Comparison of ENCODE assay signal across 32 cellular contexts in the genomic region with DNA sequence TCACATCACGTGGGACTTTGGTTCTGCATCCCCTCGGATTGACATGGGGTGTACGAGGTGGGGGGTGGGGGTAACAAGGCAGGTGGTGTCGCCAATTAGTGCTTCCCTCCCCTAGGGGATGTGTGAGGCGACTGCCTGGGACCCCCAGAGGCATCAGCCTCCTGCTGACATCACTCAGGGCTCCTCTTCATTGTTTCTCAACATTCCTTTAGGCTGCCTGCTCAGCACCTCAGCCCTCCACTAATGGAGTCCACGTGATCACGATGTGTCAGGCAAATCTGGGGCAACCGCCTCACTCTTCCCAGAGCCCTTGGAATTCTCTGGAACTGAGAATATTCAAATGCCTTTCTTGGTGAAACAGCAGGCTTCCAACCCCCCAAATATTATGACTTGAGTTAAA.
DNase-seq lines count a peak whose midpoint lies in the region; ATAC-seq, FAIRE-seq and TF ChIP-seq lines count a peak whose summit lies in the region.
"Had no signal": no experiment of that assay in that cellular context is flagged by ENCODE, and none has a peak within 500 bp of the region (broad histone marks: within the 10 kb centered on the region; RNA-seq: fewer than 3 reads in every experiment).

No MANE protein-coding gene starts in this region.

- H3K9ac ChIP-seq in endodermal cell (ENCODE audit: extremely low read depth, low read length, poor library complexity, severe bottlenecking): no peak overlapping the region

- H3K36me3 ChIP-seq in H7 (replicated peaks; ENCODE audit: control insufficient read depth, insufficient read depth, low read length) (no peaks in the 10 kb centered on the region), endodermal cell (ENCODE audit: control insufficient read depth, insufficient read depth, low read length) (no peaks in the 10 kb centered on the region)
- H3K36me3 ChIP-seq in effector memory CD4-positive, alpha-beta T cell (ENCODE audit: control insufficient read depth, insufficient read depth, low read length): no peaks in the 10 kb centered on the region
- H3K36me3 ChIP-seq: colonic mucosa, right atrium auricular region, spleen, upper lobe of left lung had no signal

- H3K27ac ChIP-seq in endodermal cell (ENCODE audit: low read depth, low read length): no peak overlapping the region
- H3K27ac ChIP-seq in effector memory CD4-positive, alpha-beta T cell (ENCODE audit: insufficient read depth, low read length, poor library complexity, severe bottlenecking): no peak overlapping the region
- H3K27ac ChIP-seq: colonic mucosa, foreskin keratinocyte, right atrium auricular region, spleen, upper lobe of left lung had no signal

- FAIRE-seq in GM12892 (lab: Jason Lieb, UNC): no peak
- FAIRE-seq: islet of Langerhans had no signal

- H3K4me1 Mint-ChIP-seq in endodermal cell: peaks cover 28% of the 10 kb centered on the region
- H3K4me1 Mint-ChIP-seq: activated naive CD4-positive, alpha-beta T cell treated with anti-CD3 and anti-CD28 coated beads, Interleukin-2, amount 10 ng/mL, durations not matched to agents 7 days and 5 days; B cell; natural killer cell; T-cell had no signal

- 40 to 75% methylated on average over 1 to 8 of the region's 8 CpGs for WGBS in endodermal cell (ENCODE audit: insufficient coverage in 1 of 2, insufficient read length in 1 of 2), 2 experiments

- no peak for TF ChIP-seq CTCF in endodermal cell (conservative IDR thresholded peaks at IDR 0.05)

- ATAC-seq in left colon: no peak
- ATAC-seq: CD8-positive, alpha-beta T cell; foreskin keratinocyte; natural killer cell; T-cell had no signal

- no peak overlapping the region for H3K4me3 ChIP-seq in H7 (ENCODE audit: insufficient read depth, low read depth, low read length)
- H3K4me3 ChIP-seq in endodermal cell (ENCODE audit: low read length): no peak overlapping the region
- no peak overlapping the region for H3K4me3 ChIP-seq in effector memory CD4-positive, alpha-beta T cell (ENCODE audit: insufficient read depth, low read depth, low read length, poor library complexity, severe bottlenecking)
- H3K4me3 ChIP-seq: colonic mucosa, right atrium auricular region, spleen, upper lobe of left lung had no signal

- TF ChIP-seq POLR2A in GM12892 (IDR thresholded peaks at IDR 0.05; ENCODE audit: low read depth, low read length): no peak

- peaks cover 15% of the 10 kb centered on the region for H3K27me3 Mint-ChIP-seq in endodermal cell (ENCODE audit: insufficient read depth)
- H3K27me3 Mint-ChIP-seq: activated naive CD4-positive, alpha-beta T cell treated with anti-CD3 and anti-CD28 coated beads, Interleukin-2, amount 10 ng/mL, durations not matched to agents 7 days and 5 days; B cell; T-cell had no signal

- no peaks in the 10 kb centered on the region for H3K9me3 ChIP-seq in endodermal cell (ENCODE audit: control insufficient read depth, low read length)
- H3K9me3 ChIP-seq in effector memory CD4-positive, alpha-beta T cell (ENCODE audit: control insufficient read depth, low read length): no peaks in the 10 kb centered on the region
- H3K9me3 ChIP-seq: colonic mucosa, right atrium auricular region, spleen, upper lobe of left lung had no signal

- no peaks in the 10 kb centered on the region for H3K9me3 Mint-ChIP-seq in endodermal cell
- H3K9me3 Mint-ChIP-seq: activated CD4-positive, alpha-beta memory T cell treated with anti-CD3 and anti-CD28 coated beads for 36 hours; activated naive CD4-positive, alpha-beta T cell treated with anti-CD3 and anti-CD28 coated beads, Interleukin-2, amount 10 ng/mL, durations not matched to agents 7 days and 5 days; CD8-positive, alpha-beta T cell; natural killer cell; T-cell had no signal

- intact Hi-C loops in left colon (cut with DNase I, micrococcal nuclease): no loop called here

- DNase-seq in H7 (peak; percentile 63), endodermal cell (peak; percentile 63), midbrain (lab: John Stamatoyannopoulos, UW) (peak; percentile 14), T-helper 1 cell (no peak), left colon (no peak), GM12892 (ENCODE audit: insufficient read length) (no peak)
- no peak for DNase-seq in effector memory CD4-positive, alpha-beta T cell
- DNase-seq: activated CD4-positive, alpha-beta memory T cell treated with anti-CD3 and anti-CD28 coated beads for 36 hours; activated CD4-positive, CD25-positive, alpha-beta regulatory T cell treated with anti-CD3 and anti-CD28 coated beads, Interleukin-2, amount 50 U/mL, for 72 hours; activated CD8-positive, alpha-beta memory T cell treated with anti-CD3 and anti-CD28 coated beads, Interleukin-2, amount 50 U/mL, for 4 hours; activated naive CD4-positive, alpha-beta T cell treated with anti-CD3 and anti-CD28 coated beads, Interleukin-2, amount 10 ng/mL, durations not matched to agents 7 days and 5 days; CD8-positive, alpha-beta T cell; colonic mucosa; DMS 273 treated with DMSO at 0.1 percent for 48 hours; effector CD8-positive, alpha-beta T cell; erythroblast; foreskin keratinocyte; HCEC 1CT; hippocampal formation; KBM-7; MM.1S; natural killer cell; NCI-H1417 treated with DMSO at 0.1 percent for 48 hours; NCI-H446; RPMI8226; spleen; stimulated activated CD4-positive, alpha-beta T cell treated with anti-CD3 and anti-CD28 coated beads, Interleukin-2, amount 100 ng/mL, for 48 hours; T-cell; upper lobe of left lung had no signal

- no peak overlapping the region for H3K4me3 Mint-ChIP-seq in endodermal cell
- H3K4me3 Mint-ChIP-seq: activated CD4-positive, alpha-beta memory T cell treated with anti-CD3 and anti-CD28 coated beads for 36 hours; activated naive CD4-positive, alpha-beta T cell treated with anti-CD3 and anti-CD28 coated beads, Interleukin-2, amount 10 ng/mL, durations not matched to agents 7 days and 5 days; B cell; CD8-positive, alpha-beta T cell; natural killer cell; T-cell had no signal

- no peaks in the 10 kb centered on the region for H3K36me3 Mint-ChIP-seq in endodermal cell (ENCODE audit: low read depth)
- H3K36me3 Mint-ChIP-seq: activated CD4-positive, alpha-beta memory T cell treated with anti-CD3 and anti-CD28 coated beads for 36 hours; activated naive CD4-positive, alpha-beta T cell treated with anti-CD3 and anti-CD28 coated beads, Interleukin-2, amount 10 ng/mL, durations not matched to agents 7 days and 5 days; CD8-positive, alpha-beta T cell; natural killer cell; T-cell had no signal

- no peaks in the 10 kb centered on the region for H3K27me3 ChIP-seq in H7 (ENCODE audit: control insufficient read depth, insufficient read depth, low read length)
- no peaks in the 10 kb centered on the region for H3K27me3 ChIP-seq in endodermal cell (ENCODE audit: control insufficient read depth, insufficient read depth, low read length, poor library complexity, severe bottlenecking)
- no peaks in the 10 kb centered on the region for H3K27me3 ChIP-seq in effector memory CD4-positive, alpha-beta T cell (replicated peaks; ENCODE audit: control insufficient read depth, insufficient read depth, low read length, poor library complexity, severe bottlenecking)
- H3K27me3 ChIP-seq: colonic mucosa, foreskin keratinocyte, right atrium auricular region, spleen, upper lobe of left lung had no signal

- H3K4me1 ChIP-seq in endodermal cell (ENCODE audit: control insufficient read depth, insufficient read depth, low read length): peaks cover 23% of the 10 kb centered on the region
- H3K4me1 ChIP-seq in effector memory CD4-positive, alpha-beta T cell (ENCODE audit: control insufficient read depth, insufficient read depth, low read length, poor library complexity, severe bottlenecking): no peaks in the 10 kb centered on the region
- H3K4me1 ChIP-seq: colonic mucosa, spleen had no signal

- no peak overlapping the region for H3K27ac Mint-ChIP-seq in endodermal cell
- H3K27ac Mint-ChIP-seq: activated CD4-positive, alpha-beta memory T cell treated with anti-CD3 and anti-CD28 coated beads for 36 hours; activated naive CD4-positive, alpha-beta T cell treated with anti-CD3 and anti-CD28 coated beads, Interleukin-2, amount 10 ng/mL, durations not matched to agents 7 days and 5 days; B cell; CD8-positive, alpha-beta T cell; natural killer cell; T-cell had no signal

Comparison
In these comparisons a context has a peak if more than half of its experiments do, and no peak if none do; other contexts are left out.
1. DNase-seq: peak in H7 (single experiment), endodermal cell (single experiment) and midbrain (single experiment); none in effector memory CD4-positive, alpha-beta T cell (0 of 3), T-helper 1 cell (0 of 5), left colon (0 of 2) and GM12892 (single experiment).